Comparison of ENCODE assay signal across 8 cellular contexts in genomic region chr6:168895102-168895812, GRCh38.
A peak's percentile ranks its signal among the peaks of the same experiment; 100 is the strongest.
DNase-seq lines count a peak whose midpoint lies in the region; ATAC-seq, FAIRE-seq and TF ChIP-seq lines count a peak whose summit lies in the region.

No MANE protein-coding gene starts in this region.

- CTCF ChIA-PET in activated naive CD4-positive, alpha-beta T cell treated with anti-CD3 and anti-CD28 coated beads for 36 hours (lab: Charles Lee), result interaction anchor here (0.7 to 0.8 kb wide), 2 partner anchors 17 to 616 kb away, joined by 3 read pairs; no protein-coding TSS in a partner anchor

- WGBS in pancreas, 2 donors, result 14 to 17% methylated on average over 17 of the region's 17 CpGs
- 36 to 41% methylated on average over 17 of the region's 17 CpGs for whole genome bisulfite sequencing in thyroid gland, 2 donors

- no peaks in the 10 kb centered on the region for H3K27me3 Mint-ChIP-seq in activated naive CD4-positive, alpha-beta T cell treated with anti-CD3 and anti-CD28 coated beads for 36 hours (ENCODE audit: low read depth)

- no peaks in the 10 kb centered on the region for H3K36me3 Mint-ChIP-seq in activated naive CD4-positive, alpha-beta T cell treated with anti-CD3 and anti-CD28 coated beads for 36 hours (ENCODE audit: low read depth)

- H3K4me1 ChIP-seq in pancreas, result no peaks in the 10 kb centered on the region
- H3K4me1 ChIP-seq in thyroid gland, result peaks cover 0 to 5% of the 10 kb centered on the region in 2 donors

- TF ChIP-seq CTCF in LNCAP (IDR thresholded peaks at IDR 0.05) (peak; percentile 98), pancreas (IDR thresholded peaks at IDR 0.05) (peak; percentile 84 to 89 (median 85)), thyroid gland (IDR thresholded peaks at IDR 0.05) (peak; percentile 47 to 87 (median 77))

- no peak overlapping the region for H3K9ac ChIP-seq in SK-N-MC (ENCODE audit: insufficient read length)

- TF ChIP-seq POLR2A in H54 (IDR thresholded peaks at IDR 0.05; ENCODE audit: low read depth, low read length), result no peak
- TF ChIP-seq POLR2A in thyroid gland (IDR thresholded peaks at IDR 0.05), result no peak

- peak; percentile 97 for FAIRE-seq in G401.6 (lab: Jason Lieb, UNC)
- no peak for FAIRE-seq in H54 (lab: Jason Lieb, UNC)
- FAIRE-seq in pancreas (lab: Jason Lieb, UNC), result peak; percentile 83

- no peaks in the 10 kb centered on the region for H3K9me3 ChIP-seq in SK-N-MC (ENCODE audit: low read depth, low read length)
- no peaks in the 10 kb centered on the region for H3K9me3 ChIP-seq in pancreas
- no peaks in the 10 kb centered on the region for H3K9me3 ChIP-seq in thyroid gland

- no peak overlapping the region for H3K27ac Mint-ChIP-seq in activated naive CD4-positive, alpha-beta T cell treated with anti-CD3 and anti-CD28 coated beads for 36 hours

- intact Hi-C loops in activated naive CD4-positive, alpha-beta T cell treated with anti-CD3 and anti-CD28 coated beads for 36 hours (cut with micrococcal nuclease), result loop anchor here (1.0 to 10.0 kb wide), 5 partner anchors 477 to 1635 kb away; partner anchors contain the start of gene DLL1
- intact Hi-C loops in pancreas (cut with DNase I), result no loop called here
- intact Hi-C loops in thyroid gland (cut with DNase I), result no loop called here

- no peaks in the 10 kb centered on the region for H3K27me3 ChIP-seq in pancreas
- no peaks in the 10 kb centered on the region for H3K27me3 ChIP-seq in thyroid gland

- H3K36me3 ChIP-seq in SK-N-MC (ENCODE audit: insufficient read depth, low read length) (no peaks in the 10 kb centered on the region), pancreas (no peaks in the 10 kb centered on the region), thyroid gland (no peaks in the 10 kb centered on the region)

- DNase-seq in H54 (ENCODE audit: insufficient read length, low spot score) (peak; percentile 76), SK-N-MC (ENCODE audit: low read depth, low spot score) (peak; percentile 28), glomerular visceral epithelial cell (ENCODE audit: extremely low spot score) (peak; percentile 26), pancreas (peak; percentile 78 to 91 (median 86)), thyroid gland (peak; percentile 76 to 85)
- DNase-seq in activated naive CD4-positive, alpha-beta T cell treated with anti-CD3 and anti-CD28 coated beads for 36 hours, result peak; percentile 89

- H3K4me3 Mint-ChIP-seq in activated naive CD4-positive, alpha-beta T cell treated with anti-CD3 and anti-CD28 coated beads for 36 hours, result no peak overlapping the region

- peak; percentile 92 to 99 (median 98) for ATAC-seq in pancreas

- H3K4me1 Mint-ChIP-seq in activated naive CD4-positive, alpha-beta T cell treated with anti-CD3 and anti-CD28 coated beads for 36 hours (ENCODE audit: low read depth), result peaks cover 14% of the 10 kb centered on the region

- H3K9me3 Mint-ChIP-seq in activated naive CD4-positive, alpha-beta T cell treated with anti-CD3 and anti-CD28 coated beads for 36 hours, result no peaks in the 10 kb centered on the region

- no peak overlapping the region for H3K27ac ChIP-seq in SK-N-MC
- H3K27ac ChIP-seq in pancreas, result peak overlapping the region in 3 of 4 donors; percentile 22 to 73 (median 71)
- no peak overlapping the region for H3K27ac ChIP-seq in thyroid gland

- H3K4me3 ChIP-seq in SK-N-MC (peak overlapping the region; percentile 62), pancreas (peak overlapping the region in 1 of 4 donors; percentile 5), thyroid gland (replicated peaks in 1 of 3) (no peak overlapping the region)

Comparison
In these comparisons a context has a peak if more than half of its experiments do, and no peak if none do; other contexts are left out.
1. DNase-seq: peak in every context shown above with its lines; median percentile 89 in activated naive CD4-positive, alpha-beta T cell treated with anti-CD3 and anti-CD28 coated beads for 36 hours; 86 in pancreas; 80 in thyroid gland; 76 in H54; 28 in SK-N-MC; 26 in glomerular visceral epithelial cell.
2. H3K27ac ChIP-seq: peak in pancreas (3 of 4); none in SK-N-MC (single experiment) and thyroid gland (0 of 3).
3. Peak in every context shown above with its lines, with median percentiles within 50 percentile points of each other: CTCF ChIP-seq.